Comparison of ENCODE assay signal across 25 cellular contexts in genomic region chr16:74469946-74470478, GRCh38. TPM values are rescaled to one million over a fixed set of nuclear protein-coding genes. Genes with fewer than 3 reads are reported as not detected.
A peak's percentile ranks its signal among the peaks of the same experiment; 100 is the strongest.
DNase-seq lines count a peak whose midpoint lies in the region; ATAC-seq, FAIRE-seq and TF ChIP-seq lines count a peak whose summit lies in the region.
"Had no signal": no experiment of that assay in that cellular context is flagged by ENCODE, and none has a peak within 500 bp of the region (broad histone marks: within the 10 kb centered on the region; RNA-seq: fewer than 3 reads in every experiment).

No MANE protein-coding gene starts in this region.

- H3K79me1 ChIP-seq in H9 (ENCODE audit: insufficient read depth, low read depth, low read length, poor library complexity, severe bottlenecking), result no peaks in the 10 kb centered on the region

- no peak overlapping the region for H4K91ac ChIP-seq in H9 (ENCODE audit: insufficient read length, low read depth, low read length)

- H2AK5ac ChIP-seq in H9 (ENCODE audit: insufficient read length, low read length), result no peak overlapping the region

- H3K36me3 Mint-ChIP-seq in activated CD8-positive, alpha-beta T cell treated with anti-CD3 and anti-CD28 coated beads, Interleukin-2, amount 10 ng/mL, durations not matched to agents 7 days and 5 days (ENCODE audit: low read depth), result peaks cover 78% of the 10 kb centered on the region
- H3K36me3 Mint-ChIP-seq in activated CD8-positive, alpha-beta T cell treated with anti-CD3 and anti-CD28 coated beads for 36 hours (ENCODE audit: low read depth), result peaks cover 56% of the 10 kb centered on the region
- H3K36me3 Mint-ChIP-seq in H9 (ENCODE audit: insufficient read depth in 1 of 3, low read depth in 3 of 3) (peaks cover 50 to 95% (median 81%) of the 10 kb centered on the region in 3 experiments; a peak in 6 of 7 replicates), type B pancreatic cell (peaks cover 32% of the 10 kb centered on the region)
- H3K36me3 Mint-ChIP-seq in effector memory CD8-positive, alpha-beta T cell (ENCODE audit: insufficient read depth), result peaks cover 89% of the 10 kb centered on the region
- H3K36me3 Mint-ChIP-seq in T-helper 2 cell treated with Interferon-gamma antibody and Interleukin-4, amounts not matched to agents 5 μg/mL and 100 μg/mL, for 36 hours (ENCODE audit: low read depth), result peaks cover 72% of the 10 kb centered on the region

- H3K27me3 ChIP-seq in H9 (ENCODE audit: insufficient read depth, low read length) (no peaks in the 10 kb centered on the region), GM12878 (replicated peaks in 1 of 2; ENCODE audit: control insufficient read depth in 2 of 2, insufficient read depth in 2 of 2, low read length in 1 of 2) (no peaks in the 10 kb centered on the region)
- H3K27me3 ChIP-seq: BLaER1 treated with 17β-estradiol and CSF1 and Interleukin-3, amounts not matched to agents 10 nM and 100 nM had no signal

- no peak overlapping the region for H3K56ac ChIP-seq in H9 (ENCODE audit: insufficient read length, low read depth, low read length)

- no peak overlapping the region for H4K8ac ChIP-seq in H9 (replicated peaks; ENCODE audit: insufficient read length, low read depth, low read length)

- CTCF ChIA-PET in activated CD8-positive, alpha-beta T cell treated with anti-CD3 and anti-CD28 coated beads, Interleukin-2, amount 10 ng/mL, durations not matched to agents 7 days and 5 days (lab: Charles Lee), result interaction anchor here (1.0 to 1.1 kb wide), 2 partner anchors 170 to 197 kb away, joined by 3 read pairs; partner anchors contain the start of gene RFWD3
- CTCF ChIA-PET in activated CD8-positive, alpha-beta T cell treated with anti-CD3 and anti-CD28 coated beads for 36 hours (lab: Charles Lee), result no interaction called here
- CTCF ChIA-PET in GM12878 (lab: Yijun Ruan, JAX), result interaction anchor here (1.4 kb wide), 1 partner anchor 393 kb away, joined by 3 read pairs; no protein-coding TSS in a partner anchor

- no peak for TF ChIP-seq EP300 in GM12878 (IDR thresholded peaks at IDR 0.05; ENCODE audit: borderline replicate concordance in 1 of 2, control insufficient read depth in 1 of 2, low read depth in 2 of 2, low read length in 2 of 2)

- intact Hi-C loops in activated CD8-positive, alpha-beta T cell treated with anti-CD3 and anti-CD28 coated beads for 36 hours (cut with micrococcal nuclease), result no loop called here
- intact Hi-C loops in GM12878 (cut with micrococcal nuclease; ENCODE audit: unreplicated experiment), result no loop called here

- no peak overlapping the region for H3K27ac ChIP-seq in H9 (ENCODE audit: insufficient read length, low read depth, low read length)
- H3K27ac ChIP-seq in GM12878 (ENCODE audit: control insufficient read depth, insufficient read depth), result no peak overlapping the region
- H3K27ac ChIP-seq: 22Rv1; BLaER1 treated with 17β-estradiol and CSF1 and Interleukin-3, amounts not matched to agents 10 nM and 100 nM; RWPE1 had no signal

- H3K4me1 Mint-ChIP-seq in activated CD8-positive, alpha-beta T cell treated with anti-CD3 and anti-CD28 coated beads, Interleukin-2, amount 10 ng/mL, durations not matched to agents 7 days and 5 days (ENCODE audit: low read depth), result peaks cover 24% of the 10 kb centered on the region
- peaks cover 19% of the 10 kb centered on the region for H3K4me1 Mint-ChIP-seq in activated CD8-positive, alpha-beta T cell treated with anti-CD3 and anti-CD28 coated beads for 36 hours (ENCODE audit: low read depth)
- H3K4me1 Mint-ChIP-seq in H9 (no peaks in the 10 kb centered on the region), type B pancreatic cell (ENCODE audit: unreplicated experiment) (no peaks in the 10 kb centered on the region)
- H3K4me1 Mint-ChIP-seq in effector memory CD8-positive, alpha-beta T cell (ENCODE audit: low read depth in 2 of 2), result peaks cover 12 to 17% of the 10 kb centered on the region in 2 donors
- peaks cover 19% of the 10 kb centered on the region for H3K4me1 Mint-ChIP-seq in T-helper 2 cell treated with Interferon-gamma antibody and Interleukin-4, amounts not matched to agents 5 μg/mL and 100 μg/mL, for 36 hours (ENCODE audit: low read depth)

- TF ChIP-seq POLR2A in GM12878 (IDR thresholded peaks at IDR 0.05; ENCODE audit: low read depth, low read length), result no peak

- H4K20me1 ChIP-seq in H9 (ENCODE audit: control insufficient read depth, insufficient read depth, insufficient read length) (no peaks in the 10 kb centered on the region), GM12878 (ENCODE audit: control insufficient read depth, insufficient read depth) (no peaks in the 10 kb centered on the region; the same call in 1 of the 2 replicates)

- no peak for DNase-seq in activated CD8-positive, alpha-beta T cell treated with anti-CD3 and anti-CD28 coated beads, Interleukin-2, amount 10 ng/mL, durations not matched to agents 7 days and 5 days
- no peak for DNase-seq in activated CD8-positive, alpha-beta T cell treated with anti-CD3 and anti-CD28 coated beads for 36 hours
- DNase-seq in H9 (no peak), GM12878 (ENCODE audit: low read depth, low spot score) (no peak), type B pancreatic cell (ENCODE audit: extremely low spot score, unreplicated experiment) (no peak)
- DNase-seq in effector memory CD8-positive, alpha-beta T cell, result no peak
- DNase-seq in T-helper 2 cell treated with Interferon-gamma antibody and Interleukin-4, amounts not matched to agents 5 μg/mL and 100 μg/mL, for 36 hours (ENCODE audit: low spot score), result no peak
- DNase-seq: ACHN; Calu3; CD8-positive, alpha-beta T cell; DMS153; IMR-90; Karpas-422; NCI-H1417; NCI-H1694 treated with DMSO at 0.1 percent for 48 hours; NCI-H2107; NCI-H446 treated with DMSO at 0.1 percent for 48 hours; NCI-H526 treated with DMSO at 0.1 percent for 48 hours; SHP77 treated with DMSO at 0.1 percent for 48 hours; SK-N-SH had no signal

- H3T11ph ChIP-seq in H9 (ENCODE audit: low read length), result no peak overlapping the region

- no peak overlapping the region for H3K4ac ChIP-seq in H9 (ENCODE audit: low read depth, low read length)

- no peak overlapping the region for H2BK15ac ChIP-seq in H9 (ENCODE audit: low read depth, low read length)

- H3K9me3 ChIP-seq in H9 (ENCODE audit: control insufficient read depth, low read depth, low read length) (no peaks in the 10 kb centered on the region), GM12878 (replicated peaks; ENCODE audit: control insufficient read depth, insufficient read depth, low read length) (no peaks in the 10 kb centered on the region)
- H3K9me3 ChIP-seq: BLaER1 treated with 17β-estradiol and CSF1 and Interleukin-3, amounts not matched to agents 10 nM and 100 nM; SK-N-SH had no signal

- RAD21 ChIA-PET in GM12878 (lab: Charles Lee; ENCODE audit: unreplicated experiment), result no interaction called here

- H3K79me2 ChIP-seq in H9 (ENCODE audit: insufficient read depth, low read length) (no peaks in the 10 kb centered on the region), GM12878 (ENCODE audit: control insufficient read depth, insufficient read depth, low read length) (no peaks in the 10 kb centered on the region)

- no peak for FAIRE-seq in GM12878 (lab: Jason Lieb, UNC)

- peaks cover 12 to 51% of the 10 kb centered on the region in 2 experiments for H3K36me3 ChIP-seq in GM12878 (ENCODE audit: control insufficient read depth in 2 of 2, insufficient read depth in 2 of 2, low read length in 1 of 2)

- no peak overlapping the region for H3K23ac ChIP-seq in H9 (ENCODE audit: insufficient read length, low read depth, low read length)

- POLR2A ChIA-PET in activated CD8-positive, alpha-beta T cell treated with anti-CD3 and anti-CD28 coated beads, Interleukin-2, amount 10 ng/mL, durations not matched to agents 7 days and 5 days (lab: Charles Lee), result interaction anchor here (0.8 kb wide), 1 partner anchor 132 kb away, joined by 3 read pairs; no protein-coding TSS in a partner anchor
- POLR2A ChIA-PET in activated CD8-positive, alpha-beta T cell treated with anti-CD3 and anti-CD28 coated beads for 36 hours (lab: Charles Lee), result no interaction called here
- POLR2A ChIA-PET in GM12878 (lab: Charles Lee), result interaction anchor here (0.6 kb wide), 1 partner anchor 9 kb away, joined by 5 read pairs; no protein-coding TSS in a partner anchor

- H2BK20ac ChIP-seq in H9 (ENCODE audit: low read depth, low read length, poor library complexity, severe bottlenecking), result no peak overlapping the region

- H3K9ac ChIP-seq in H9 (ENCODE audit: extremely low read depth, insufficient read length, low read length), result no peak overlapping the region
- H3K9ac ChIP-seq in GM12878 (ENCODE audit: control insufficient read depth, insufficient read depth, low read length), result no peak overlapping the region
- H3K9ac ChIP-seq: BLaER1 treated with 17β-estradiol and CSF1 and Interleukin-3, amounts not matched to agents 10 nM and 100 nM; SK-N-SH had no signal

- in situ Hi-C loops in GM12878 (cut with MboI), result no loop called here

- H3K14ac ChIP-seq in H9 (ENCODE audit: insufficient read depth, low read length), result no peak overlapping the region

- H2BK12ac ChIP-seq in H9 (ENCODE audit: insufficient read length, low read depth, low read length), result no peak overlapping the region

- SMC1A ChIA-PET in GM12878 (lab: Charles Lee; ENCODE audit: uncharacterized antibody, unreplicated experiment), result no interaction called here

- H3K23me2 ChIP-seq in H9 (ENCODE audit: insufficient read length, low read depth, low read length, poor library complexity, severe bottlenecking), result no peaks in the 10 kb centered on the region

- H3K4me2 ChIP-seq in H9 (ENCODE audit: insufficient read depth, insufficient read length, low read length) (no peak overlapping the region), GM12878 (ENCODE audit: control insufficient read depth, insufficient read depth) (no peak overlapping the region)
- H3K4me2 ChIP-seq: SK-N-SH had no signal

- H3K9me3 Mint-ChIP-seq in activated CD8-positive, alpha-beta T cell treated with anti-CD3 and anti-CD28 coated beads, Interleukin-2, amount 10 ng/mL, durations not matched to agents 7 days and 5 days (ENCODE audit: insufficient read depth), result no peaks in the 10 kb centered on the region
- no peaks in the 10 kb centered on the region for H3K9me3 Mint-ChIP-seq in activated CD8-positive, alpha-beta T cell treated with anti-CD3 and anti-CD28 coated beads for 36 hours
- H3K9me3 Mint-ChIP-seq in H9, result no peaks in the 10 kb centered on the region
- no peaks in the 10 kb centered on the region for H3K9me3 Mint-ChIP-seq in type B pancreatic cell
- H3K9me3 Mint-ChIP-seq in effector memory CD8-positive, alpha-beta T cell, result no peaks in the 10 kb centered on the region
- H3K9me3 Mint-ChIP-seq in T-helper 2 cell treated with Interferon-gamma antibody and Interleukin-4, amounts not matched to agents 5 μg/mL and 100 μg/mL, for 36 hours, result no peaks in the 10 kb centered on the region
- H3K9me3 Mint-ChIP-seq: CD8-positive, alpha-beta T cell had no signal

- BruUV-seq in GM12878 (replicated peaks; lab: Mats Ljungman, UMichigan), result no TSS peak

- no peak for TF ChIP-seq CTCF in activated CD8-positive, alpha-beta T cell treated with anti-CD3 and anti-CD28 coated beads for 36 hours (IDR thresholded peaks at IDR 0.05)
- 0 out of 3 replicates have a peak, but pooled peaks have one; percentile 13 for TF ChIP-seq CTCF in H9 (conservative IDR thresholded peaks at IDR 0.05)
- TF ChIP-seq CTCF in GM12878 (IDR thresholded peaks at IDR 0.05 in 2 of 3, conservative IDR thresholded peaks at IDR 0.05 in 1 of 3; ENCODE audit: control insufficient read depth in 2 of 3, extremely low read depth in 1 of 3, insufficient read depth in 1 of 3, low read depth in 3 of 3, low read length in 3 of 3), result no peak
- TF ChIP-seq CTCF in type B pancreatic cell (conservative IDR thresholded peaks at IDR 0.05), result peak; percentile 42

- no peak overlapping the region for H3K18ac ChIP-seq in H9 (ENCODE audit: insufficient read length, low read depth, low read length)

- H4K5ac ChIP-seq in H9 (ENCODE audit: insufficient read length, low read depth, low read length), result no peak overlapping the region

- H3K4me1 ChIP-seq in H9 (ENCODE audit: insufficient read depth, low read length) (no peaks in the 10 kb centered on the region), GM12878 (ENCODE audit: control insufficient read depth, insufficient read depth, low read length) (peaks cover 15% of the 10 kb centered on the region)

- H3K4me3 Mint-ChIP-seq in activated CD8-positive, alpha-beta T cell treated with anti-CD3 and anti-CD28 coated beads, Interleukin-2, amount 10 ng/mL, durations not matched to agents 7 days and 5 days, result no peak overlapping the region
- no peak overlapping the region for H3K4me3 Mint-ChIP-seq in activated CD8-positive, alpha-beta T cell treated with anti-CD3 and anti-CD28 coated beads for 36 hours
- H3K4me3 Mint-ChIP-seq in H9 (no peak overlapping the region), type B pancreatic cell (no peak overlapping the region)
- no peak overlapping the region for H3K4me3 Mint-ChIP-seq in effector memory CD8-positive, alpha-beta T cell
- no peak overlapping the region for H3K4me3 Mint-ChIP-seq in T-helper 2 cell treated with Interferon-gamma antibody and Interleukin-4, amounts not matched to agents 5 μg/mL and 100 μg/mL, for 36 hours
- H3K4me3 Mint-ChIP-seq: CD8-positive, alpha-beta T cell had no signal

- no peak overlapping the region for H2BK5ac ChIP-seq in H9 (ENCODE audit: insufficient read length, low read length)

- no peak for ATAC-seq in activated CD8-positive, alpha-beta T cell treated with anti-CD3 and anti-CD28 coated beads, Interleukin-2, amount 10 ng/mL, durations not matched to agents 7 days and 5 days
- ATAC-seq in activated CD8-positive, alpha-beta T cell treated with anti-CD3 and anti-CD28 coated beads for 36 hours, result no peak
- ATAC-seq in GM12878, result peak; percentile 34; the same call in 2 of the 3 replicates
- no peak for ATAC-seq in HG02623 (IDR thresholded peaks at IDR 0.05; ENCODE audit: unreplicated experiment)
- ATAC-seq in effector memory CD8-positive, alpha-beta T cell (replicated peaks), result no peak
- ATAC-seq: CD8-positive, alpha-beta T cell had no signal

- no CpG with 5 or more reads among the region's 6 CpGs for WGBS in H9 (ENCODE audit: extremely low coverage, insufficient read length, low lambda C conversion rate)
- WGBS in GM12878 (ENCODE audit: insufficient coverage, insufficient replicate concordance, low lambda C conversion rate, missing lambda C conversion rate), result 69% methylated on average over 5 of the region's 6 CpGs

- no peak for TF ChIP-seq RAD21 in GM12878 (IDR thresholded peaks at IDR 0.05; ENCODE audit: insufficient read depth, low read depth, low read length)

- peak overlapping the region; percentile 30 for H3K27ac Mint-ChIP-seq in activated CD8-positive, alpha-beta T cell treated with anti-CD3 and anti-CD28 coated beads, Interleukin-2, amount 10 ng/mL, durations not matched to agents 7 days and 5 days
- no peak overlapping the region for H3K27ac Mint-ChIP-seq in activated CD8-positive, alpha-beta T cell treated with anti-CD3 and anti-CD28 coated beads for 36 hours
- H3K27ac Mint-ChIP-seq in H9 (peak overlapping the region in 1 of 3 experiments; percentile 38; a peak in 3 of 7 replicates), type B pancreatic cell (no peak overlapping the region)
- H3K27ac Mint-ChIP-seq in effector memory CD8-positive, alpha-beta T cell, result peak overlapping the region in 1 of 2 donors; percentile 54
- no peak overlapping the region for H3K27ac Mint-ChIP-seq in T-helper 2 cell treated with Interferon-gamma antibody and Interleukin-4, amounts not matched to agents 5 μg/mL and 100 μg/mL, for 36 hours
- H3K27ac Mint-ChIP-seq: CD8-positive, alpha-beta T cell had no signal

- H2BK120ac ChIP-seq in H9 (ENCODE audit: low read depth, low read length, poor library complexity, severe bottlenecking), result no peak overlapping the region

- no peaks in the 10 kb centered on the region for H3K27me3 Mint-ChIP-seq in activated CD8-positive, alpha-beta T cell treated with anti-CD3 and anti-CD28 coated beads, Interleukin-2, amount 10 ng/mL, durations not matched to agents 7 days and 5 days (ENCODE audit: low read depth)
- H3K27me3 Mint-ChIP-seq in activated CD8-positive, alpha-beta T cell treated with anti-CD3 and anti-CD28 coated beads for 36 hours, result no peaks in the 10 kb centered on the region
- H3K27me3 Mint-ChIP-seq in H9 (ENCODE audit: low read depth), result no peaks in the 10 kb centered on the region
- no peaks in the 10 kb centered on the region for H3K27me3 Mint-ChIP-seq in type B pancreatic cell
- no peaks in the 10 kb centered on the region for H3K27me3 Mint-ChIP-seq in effector memory CD8-positive, alpha-beta T cell
- H3K27me3 Mint-ChIP-seq in T-helper 2 cell treated with Interferon-gamma antibody and Interleukin-4, amounts not matched to agents 5 μg/mL and 100 μg/mL, for 36 hours (ENCODE audit: low read depth), result no peaks in the 10 kb centered on the region

- no peak overlapping the region for H2AFZ ChIP-seq in H9 (ENCODE audit: low read length)
- H2AFZ ChIP-seq in GM12878 (ENCODE audit: control insufficient read depth, low read depth, low read length), result no peak overlapping the region

- H3K4me3 ChIP-seq in GM12878, result no peak overlapping the region
- H3K4me3 ChIP-seq: BLaER1 treated with 17β-estradiol and CSF1 and Interleukin-3, amounts not matched to agents 10 nM and 100 nM had no signal

RNA-seq across cellular contexts. Expression of gene CLEC18B, which starts 48.7 kb away (rescaled TPM):
- 1 to 10 TPM in 1 of 2 experiments, under 1 TPM in 1; 0.76 to 1.1 TPM for total RNA-seq in activated CD8-positive, alpha-beta T cell treated with anti-CD3 and anti-CD28 coated beads, Interleukin-2, amount 10 ng/mL, durations not matched to agents 7 days and 5 days
- under 1 TPM in 1 of 2 experiments, not detected in 1; 0.22 TPM for total RNA-seq in activated CD8-positive, alpha-beta T cell treated with anti-CD3 and anti-CD28 coated beads for 36 hours
- total RNA-seq in H9 (2021) (0.31 and 0.37 TPM in 2 replicates), GM12878 (2014; rRNA removed) (not detected in 2 replicates), GM12878 (2014; rRNA removed; fragmentation: Illumina TruSeq; extraction: Trizol) (not detected in 2 replicates), GM12878 (2021) (0.16 and 0.21 TPM in 2 replicates), type B pancreatic cell (ENCODE audit: low replicate concordance) (0.69 and 8.2 TPM in 2 replicates)
- not detected in 2 replicates for total RNA-seq in GM12878 (2013; cell fraction: nucleolus; rRNA removed)
- polyA plus RNA-seq in GM12878 (2011; ENCODE audit: low read depth), result not detected
- polyA plus RNA-seq in GM12878 (2011; rRNA removed) (0.16 TPM in 1 of 2 replicates, not detected in the other), GM12878 (2014; fragmentation: Illumina TruSeq; extraction: Trizol) (0.32 TPM in 1 of 2 replicates, not detected in the other), GM12878 (2014; fragmentation: Nextera tagmentation; extraction: Ambion mirVana) (under 1 TPM in 1 of 2 experiments, not detected in 1; 0.03 TPM), GM12878 (2014; rRNA removed) (not detected in 2 replicates), GM12878 (2016; fragmentation: Nextera tagmentation; extraction: Ambion mirVana) (not detected)
- 0.05 and 0.10 TPM in 2 replicates for polyA plus RNA-seq in GM12878 (2011; cell fraction: cytosol; rRNA removed)
- 0.69 and 0.86 TPM in 2 replicates for polyA plus RNA-seq in GM12878 (2011; cell fraction: nucleus; rRNA removed)
- polyA plus RNA-seq in GM12878 (2012), result 0.16 TPM in 1 of 2 replicates, not detected in the other
- not detected in 2 replicates for polyA minus RNA-seq in GM12878 (2011; rRNA and poly(A)+ RNA removed)
- polyA minus RNA-seq in GM12878 (2011; cell fraction: cytosol; rRNA and poly(A)+ RNA removed), result not detected in 2 replicates
- 0.77 TPM in 1 of 2 replicates, not detected in the other for polyA minus RNA-seq in GM12878 (2011; cell fraction: nucleus; rRNA and poly(A)+ RNA removed)
- total RNA-seq: HT1080, IMR-90 had no signal

Comparison
In these comparisons a context has a peak if more than half of its experiments do, and no peak if none do; other contexts are left out.
1. CTCF ChIP-seq: peak in H9 (single experiment) and type B pancreatic cell (single experiment); none in activated CD8-positive, alpha-beta T cell treated with anti-CD3 and anti-CD28 coated beads for 36 hours (single experiment) and GM12878 (0 of 3).